ENCODE assay signal across 11 cellular contexts in genomic region chr2:180240774-180241173, GRCh38.
DNase-seq lines count a peak whose midpoint lies in the region; ATAC-seq and TF ChIP-seq lines count a peak whose summit lies in the region.
"Had no signal": no experiment of that assay in that cellular context is flagged by ENCODE, and none has a peak within 500 bp of the region (broad histone marks: within the 10 kb centered on the region; RNA-seq: fewer than 3 reads in every experiment).

No MANE protein-coding gene starts in this region.

- CTCF ChIA-PET in Caco-2 (lab: Charles Lee), result interaction anchor here (1.1 kb wide), 1 partner anchor 101 kb away, joined by 4 read pairs; no protein-coding TSS in a partner anchor

- H3K27ac ChIP-seq in H9 (ENCODE audit: insufficient read length, low read depth, low read length), result no peak overlapping the region
- no peak overlapping the region for H3K27ac ChIP-seq in effector memory CD4-positive, alpha-beta T cell (ENCODE audit: insufficient read depth, low read length, poor library complexity, severe bottlenecking)

- H4K20me1 ChIP-seq in H9 (ENCODE audit: control insufficient read depth, insufficient read depth, insufficient read length), result no peaks in the 10 kb centered on the region

- H3K14ac ChIP-seq in H9 (ENCODE audit: insufficient read depth, low read length), result no peak overlapping the region

- H3T11ph ChIP-seq in H9 (ENCODE audit: low read length), result no peak overlapping the region

- H4K91ac ChIP-seq in H9 (ENCODE audit: insufficient read length, low read depth, low read length), result no peak overlapping the region

- in situ Hi-C loops in SK-MEL-5 (cut with HindIII; ENCODE audit: low pct_unique_long_range_greater_than_20kb, low sequenced_read_pairs), result no loop called here

- DNase-seq in Caco-2 (peak in 1 of 2 experiments; percentile 15), H9 (no peak), SK-MEL-5 (ENCODE audit: low read depth, low spot score) (peak; percentile 49), iris pigment epithelial cell (ENCODE audit: low read depth) (peak; percentile 8), NCI-H524 treated with DMSO at 0.1 percent for 48 hours (lab: John Stamatoyannopoulos, UW) (no peak)
- no peak for DNase-seq in effector CD4-positive, alpha-beta T cell
- DNase-seq in effector memory CD4-positive, alpha-beta T cell, result no peak
- DNase-seq: activated T-cell treated with anti-CD3 and anti-CD28 coated beads, Interleukin-2, amount 50 U/mL, for 72 hours; midbrain had no signal

- no peaks in the 10 kb centered on the region for H3K23me2 ChIP-seq in H9 (ENCODE audit: insufficient read length, low read depth, low read length, poor library complexity, severe bottlenecking)

- H3K18ac ChIP-seq in H9 (ENCODE audit: insufficient read length, low read depth, low read length), result no peak overlapping the region

- H3K27ac Mint-ChIP-seq in Caco-2 (ENCODE audit: unreplicated experiment), result no peak overlapping the region
- H3K27ac Mint-ChIP-seq in H9, result no peak overlapping the region
- H3K27ac Mint-ChIP-seq: activated T-cell treated with anti-CD3 and anti-CD28 coated beads, Interleukin-2, amount 50 U/mL, for 72 hours; T-helper 1 cell treated with Interleukin-12 subunit alpha and Interleukin-12 subunit beta and Interleukin-4 antibody, amounts not matched to agents 30 μg/mL and 1 μg/mL, for 36 hours had no signal

- intact Hi-C loops in Caco-2 (cut with micrococcal nuclease; ENCODE audit: unreplicated experiment), result loop anchor here (2.0 to 5.0 kb wide), 4 partner anchors 82 to 818 kb away; no protein-coding TSS in a partner anchor

- H3K4me1 ChIP-seq in Caco-2 (no peaks in the 10 kb centered on the region), H9 (ENCODE audit: insufficient read depth, low read length) (no peaks in the 10 kb centered on the region)
- H3K4me1 ChIP-seq in effector memory CD4-positive, alpha-beta T cell (ENCODE audit: control insufficient read depth, insufficient read depth, low read length, poor library complexity, severe bottlenecking), result no peaks in the 10 kb centered on the region

- H2BK12ac ChIP-seq in H9 (ENCODE audit: insufficient read length, low read depth, low read length), result no peak overlapping the region

- no peak overlapping the region for H3K4me3 ChIP-seq in Caco-2 (ENCODE audit: low read depth, low read length)
- H3K4me3 ChIP-seq in effector memory CD4-positive, alpha-beta T cell (ENCODE audit: insufficient read depth, low read depth, low read length, poor library complexity, severe bottlenecking), result no peak overlapping the region

- no peak overlapping the region for H2AK5ac ChIP-seq in H9 (ENCODE audit: insufficient read length, low read length)

- no peak overlapping the region for H2BK5ac ChIP-seq in H9 (ENCODE audit: insufficient read length, low read length)

- no peaks in the 10 kb centered on the region for H3K27me3 Mint-ChIP-seq in Caco-2 (ENCODE audit: insufficient read depth, unreplicated experiment)
- H3K27me3 Mint-ChIP-seq in H9 (ENCODE audit: low read depth), result no peaks in the 10 kb centered on the region

- no peak overlapping the region for H2BK120ac ChIP-seq in H9 (ENCODE audit: low read depth, low read length, poor library complexity, severe bottlenecking)

- H3K36me3 Mint-ChIP-seq in Caco-2 (ENCODE audit: insufficient read depth, unreplicated experiment), result no peaks in the 10 kb centered on the region
- H3K36me3 Mint-ChIP-seq in H9 (ENCODE audit: insufficient read depth in 1 of 3, low read depth in 3 of 3), result peaks cover 0 to 3% (median 0%) of the 10 kb centered on the region in 3 experiments; a peak in 2 of 7 replicates

- H3K27me3 ChIP-seq in Caco-2 (replicated peaks; ENCODE audit: control insufficient read depth, insufficient read depth, low read length) (no peaks in the 10 kb centered on the region), H9 (ENCODE audit: insufficient read depth, low read length) (no peaks in the 10 kb centered on the region)
- H3K27me3 ChIP-seq in effector memory CD4-positive, alpha-beta T cell (replicated peaks; ENCODE audit: control insufficient read depth, insufficient read depth, low read length, poor library complexity, severe bottlenecking), result no peaks in the 10 kb centered on the region

- no peak overlapping the region for H3K23ac ChIP-seq in H9 (ENCODE audit: insufficient read length, low read depth, low read length)

- no peaks in the 10 kb centered on the region for H3K9me3 ChIP-seq in Caco-2
- H3K9me3 ChIP-seq in H9 (ENCODE audit: control insufficient read depth, low read depth, low read length), result no peaks in the 10 kb centered on the region
- no peaks in the 10 kb centered on the region for H3K9me3 ChIP-seq in effector memory CD4-positive, alpha-beta T cell (ENCODE audit: control insufficient read depth, low read length)

- no peak overlapping the region for H3K9ac ChIP-seq in H9 (ENCODE audit: extremely low read depth, insufficient read length, low read length)

- POLR2A ChIA-PET in Caco-2 (lab: Charles Lee), result no interaction called here

- H3K4me3 Mint-ChIP-seq in Caco-2 (ENCODE audit: unreplicated experiment) (no peak overlapping the region), H9 (no peak overlapping the region)
- H3K4me3 Mint-ChIP-seq: activated T-cell treated with anti-CD3 and anti-CD28 coated beads, Interleukin-2, amount 50 U/mL, for 72 hours; T-helper 1 cell treated with Interleukin-12 subunit alpha and Interleukin-12 subunit beta and Interleukin-4 antibody, amounts not matched to agents 30 μg/mL and 1 μg/mL, for 36 hours had no signal

- peak; percentile 33 to 36 for TF ChIP-seq CTCF in Caco-2 (IDR thresholded peaks at IDR 0.05; ENCODE audit: insufficient read depth in 1 of 2, low read depth in 1 of 2, low read length in 1 of 2, severe bottlenecking in 1 of 2, unreplicated experiment in 1 of 2)
- TF ChIP-seq CTCF in H9 (conservative IDR thresholded peaks at IDR 0.05), result peak; percentile 47; the same call in 2 of the 3 replicates

- H3K9me3 Mint-ChIP-seq in Caco-2 (ENCODE audit: unreplicated experiment) (no peaks in the 10 kb centered on the region), H9 (peaks cover 0 to 3% of the 10 kb centered on the region in 2 experiments; a peak in 1 of 5 replicates)
- H3K9me3 Mint-ChIP-seq: activated T-cell treated with anti-CD3 and anti-CD28 coated beads, Interleukin-2, amount 50 U/mL, for 72 hours; T-helper 1 cell treated with Interleukin-12 subunit alpha and Interleukin-12 subunit beta and Interleukin-4 antibody, amounts not matched to agents 30 μg/mL and 1 μg/mL, for 36 hours had no signal

- H3K79me1 ChIP-seq in H9 (ENCODE audit: insufficient read depth, low read depth, low read length, poor library complexity, severe bottlenecking), result no peaks in the 10 kb centered on the region

- no peak for ATAC-seq in GM19455 (IDR thresholded peaks at IDR 0.05; ENCODE audit: unreplicated experiment)
- ATAC-seq: activated T-cell treated with anti-CD3 and anti-CD28 coated beads, Interleukin-2, amount 50 U/mL, for 72 hours had no signal

- H3K79me2 ChIP-seq in H9 (ENCODE audit: insufficient read depth, low read length), result no peaks in the 10 kb centered on the region

- H3K36me3 ChIP-seq in Caco-2 (ENCODE audit: control insufficient read depth, insufficient read depth, low read length), result no peaks in the 10 kb centered on the region
- H3K36me3 ChIP-seq in effector memory CD4-positive, alpha-beta T cell (ENCODE audit: control insufficient read depth, insufficient read depth, low read length), result no peaks in the 10 kb centered on the region

- H4K5ac ChIP-seq in H9 (ENCODE audit: insufficient read length, low read depth, low read length), result no peak overlapping the region

- H3K4me2 ChIP-seq in H9 (ENCODE audit: insufficient read depth, insufficient read length, low read length), result no peak overlapping the region

- no TSS peak for BruUV-seq in Caco-2 (replicated peaks; lab: Mats Ljungman, UMichigan)

- H4K8ac ChIP-seq in H9 (replicated peaks; ENCODE audit: insufficient read length, low read depth, low read length), result no peak overlapping the region

- no peak overlapping the region for H2BK20ac ChIP-seq in H9 (ENCODE audit: low read depth, low read length, poor library complexity, severe bottlenecking)

- no peak overlapping the region for H3K4ac ChIP-seq in H9 (ENCODE audit: low read depth, low read length)

- no peak overlapping the region for H2AFZ ChIP-seq in H9 (ENCODE audit: low read length)

- no peak overlapping the region for H2BK15ac ChIP-seq in H9 (ENCODE audit: low read depth, low read length)

- no peak overlapping the region for H3K56ac ChIP-seq in H9 (ENCODE audit: insufficient read length, low read depth, low read length)

- H3K4me1 Mint-ChIP-seq in Caco-2 (ENCODE audit: low read depth, unreplicated experiment) (no peaks in the 10 kb centered on the region), H9 (peaks cover 6% of the 10 kb centered on the region in 2 experiments; a peak in 2 of 4 replicates)

Comparison
In these comparisons a context has a peak if more than half of its experiments do, and no peak if none do; other contexts are left out.
1. DNase-seq: peak in SK-MEL-5 (single experiment) and iris pigment epithelial cell (single experiment); none in H9 (single experiment), effector CD4-positive, alpha-beta T cell (single experiment), NCI-H524 treated with DMSO at 0.1 percent for 48 hours (single experiment) and effector memory CD4-positive, alpha-beta T cell (0 of 3).